In the genomic region with DNA sequence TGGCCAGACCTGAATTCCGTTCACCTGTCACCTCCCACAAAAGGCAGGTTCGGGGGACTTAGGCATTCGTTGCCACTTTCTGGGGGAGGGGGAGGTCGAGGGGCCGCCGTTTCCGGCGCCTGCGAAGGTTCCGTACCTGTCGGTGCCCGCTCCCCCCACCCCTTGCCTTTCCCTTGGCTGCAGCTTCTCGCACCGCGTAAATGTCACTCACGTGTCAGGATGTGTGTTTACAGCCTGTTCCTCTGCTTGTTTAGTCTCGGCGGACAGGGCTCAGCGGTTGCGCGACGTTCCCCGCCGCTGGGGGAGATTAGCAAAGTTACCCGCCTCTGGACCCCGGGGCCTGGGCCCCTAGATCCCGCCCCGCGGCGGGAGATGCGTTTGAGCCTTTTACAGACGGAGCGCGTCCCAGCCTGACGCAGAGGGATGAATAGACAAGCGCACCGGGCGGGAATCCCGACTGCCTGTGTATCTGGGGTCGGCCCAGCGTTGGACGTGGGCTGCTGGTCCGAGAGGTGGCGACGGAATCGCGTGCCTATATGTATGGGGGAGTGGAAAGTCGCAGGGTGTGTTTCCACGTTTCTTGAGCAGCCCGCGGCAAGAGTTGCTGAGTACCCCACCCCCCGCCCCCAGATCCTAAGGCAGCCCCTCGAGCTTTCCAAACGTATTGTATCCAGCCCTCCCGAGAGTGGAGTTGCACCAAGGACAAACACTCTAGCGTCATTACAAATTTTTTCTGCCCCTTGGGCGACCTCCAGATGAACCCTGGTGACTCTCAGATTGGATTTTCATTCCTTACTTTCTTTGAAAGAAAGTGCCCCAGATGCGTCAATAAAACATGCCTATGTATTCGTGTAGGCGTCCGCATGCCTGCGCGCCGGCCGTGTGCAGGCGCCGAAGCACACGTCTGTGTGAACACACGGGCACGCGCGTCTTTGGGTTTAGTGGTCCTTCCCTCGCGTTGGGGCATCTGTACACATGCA, we compare ENCODE assay signal across 10 cellular contexts. TPM values are rescaled to one million over a fixed set of nuclear protein-coding genes. Genes with fewer than 3 reads are reported as not detected.
A peak's percentile ranks its signal among the peaks of the same experiment; 100 is the strongest.
DNase-seq lines count a peak whose midpoint lies in the region; ATAC-seq, FAIRE-seq and TF ChIP-seq lines count a peak whose summit lies in the region.
"Had no signal": no experiment of that assay in that cellular context is flagged by ENCODE, and none has a peak within 500 bp of the region (broad histone marks: within the 10 kb centered on the region; RNA-seq: fewer than 3 reads in every experiment).

No MANE protein-coding gene starts in this region.

- no peak; the same call in 2 of the 3 replicates for ATAC-seq in HepG2
- no peak for ATAC-seq in right lobe of liver
- ATAC-seq in HG02884 (IDR thresholded peaks at IDR 0.05; ENCODE audit: unreplicated experiment), result no peak

- TF ChIP-seq EP300 in HepG2 (IDR thresholded peaks at IDR 0.05; ENCODE audit: low read depth in 2 of 2, low read length in 2 of 2) (no peak), HepG2 (CRISPR knock-in tag; IDR thresholded peaks at IDR 0.05; ENCODE audit: borderline replicate concordance) (no peak)

- H3K27me3 ChIP-seq in HepG2 (ENCODE audit: control insufficient read depth in 1 of 2, insufficient read depth in 2 of 2, low read length in 2 of 2), result peaks cover 26 to 89% of the 10 kb centered on the region in 2 experiments
- H3K27me3 ChIP-seq in right lobe of liver, result peaks cover 5 to 39% of the 10 kb centered on the region in 2 donors
- H3K27me3 ChIP-seq in thymus (ENCODE audit: control insufficient read depth, insufficient read depth), result peaks cover 98% of the 10 kb centered on the region

- no peak overlapping the region for H3K9ac ChIP-seq in HepG2 (ENCODE audit: insufficient read depth, low read depth, low read length)

- H3K36me3 Mint-ChIP-seq in endothelial cell (ENCODE audit: low read depth, unreplicated experiment), result peaks cover 12% of the 10 kb centered on the region

- WGBS in HepG2 (ENCODE audit: low lambda C conversion rate), result 16% methylated on average over 48 of the region's 74 CpGs
- WGBS in right lobe of liver (ENCODE audit: insufficient coverage, low coverage, low lambda C conversion rate, missing lambda C conversion rate), result 2% methylated on average over 26 of the region's 74 CpGs
- WGBS in thymus, result 5% methylated on average over 74 of the region's 74 CpGs

- H3K4me1 ChIP-seq in HepG2 (ENCODE audit: insufficient read depth, low read length) (peaks cover 19% of the 10 kb centered on the region), right lobe of liver (peaks cover 0 to 26% (median 4%) of the 10 kb centered on the region in 4 donors), thymus (ENCODE audit: control insufficient read depth, insufficient read depth, low read length) (peaks cover 3% of the 10 kb centered on the region)

- peak overlapping the region; percentile 62 for H3K4me3 Mint-ChIP-seq in endothelial cell (ENCODE audit: unreplicated experiment)

- no peak overlapping the region for H3K27ac Mint-ChIP-seq in endothelial cell (ENCODE audit: unreplicated experiment)

- H3K4me2 ChIP-seq in HepG2 (ENCODE audit: low read depth, low read length), result peak overlapping the region; percentile 63

- no peak for FAIRE-seq in HepG2 (lab: Jason Lieb, UNC)
- FAIRE-seq: RCC 7860 had no signal

- in situ Hi-C loops in HepG2 (cut with HindIII; ENCODE audit: extremely low pct_ligation_motif_present, low pct_unique_long_range_greater_than_20kb), result no loop called here

- no peak overlapping the region for H2AFZ ChIP-seq in HepG2 (ENCODE audit: low read length)

- H3K27ac ChIP-seq in HepG2 (ENCODE audit: extremely low read length, insufficient read depth, low read length) (no peak overlapping the region), right lobe of liver (no peak overlapping the region), thymus (ENCODE audit: low read depth) (no peak overlapping the region)

- peaks cover 16% of the 10 kb centered on the region for H3K4me1 Mint-ChIP-seq in endothelial cell (ENCODE audit: unreplicated experiment)

- H3K27me3 Mint-ChIP-seq in endothelial cell (ENCODE audit: unreplicated experiment), result peaks cover 47% of the 10 kb centered on the region

- H3K36me3 ChIP-seq in HepG2 (replicated peaks in 1 of 2; ENCODE audit: control insufficient read depth in 1 of 2, insufficient read depth in 2 of 2, low read length in 2 of 2) (no peaks in the 10 kb centered on the region), right lobe of liver (no peaks in the 10 kb centered on the region), thymus (ENCODE audit: control insufficient read depth, insufficient read depth) (no peaks in the 10 kb centered on the region)

- H3K4me3 ChIP-seq in HepG2 (replicated peaks in 1 of 3; ENCODE audit: insufficient read depth in 1 of 3, low read depth in 2 of 3, low read length in 3 of 3) (peak overlapping the region in 2 of 3 experiments; percentile 30 to 54; a peak in 3 of 6 replicates), right lobe of liver (no peak overlapping the region), thymus (ENCODE audit: low read length) (peak overlapping the region; percentile 2)

- H3K9me3 ChIP-seq in HepG2 (ENCODE audit: low read length), result no peaks in the 10 kb centered on the region
- no peaks in the 10 kb centered on the region for H3K9me3 ChIP-seq in right lobe of liver
- H3K9me3 ChIP-seq in thymus (ENCODE audit: control insufficient read depth), result peaks cover 2% of the 10 kb centered on the region

- TF ChIP-seq POLR2A in HepG2 (IDR thresholded peaks at IDR 0.05; ENCODE audit: insufficient read depth in 1 of 2, low read depth in 2 of 2, low read length in 2 of 2), result no peak
- TF ChIP-seq POLR2A in right lobe of liver (IDR thresholded peaks at IDR 0.05), result no peak

- no TSS peak for BruUV-seq in HepG2 (replicated peaks; lab: Mats Ljungman, UMichigan)

- CTCF ChIA-PET in HepG2 (lab: Yijun Ruan, JAX; ENCODE audit: low intra/inter-chr PET ratio, low total read pairs), result no interaction called here

- H3K79me2 ChIP-seq in HepG2 (ENCODE audit: insufficient read depth, low read length), result no peaks in the 10 kb centered on the region

- DNase-seq in HepG2 (ENCODE audit: low spot score), result no peak
- DNase-seq in right lobe of liver, result no peak
- DNase-seq in NCI-H2196 (lab: John Stamatoyannopoulos, UW; ENCODE audit: unreplicated experiment), result peak; percentile 35
- DNase-seq in endothelial cell (ENCODE audit: low spot score), result no peak
- DNase-seq in foreskin melanocyte, result no peak
- DNase-seq in activated naive CD4-positive, alpha-beta T cell treated with anti-CD3 and anti-CD28 coated beads, Interleukin-2, amount 50 U/mL, for 16 hours, result no peak
- DNase-seq: hypothalamus had no signal

- POLR2A ChIA-PET in HepG2 (lab: Yijun Ruan, JAX), result no interaction called here

- TF ChIP-seq RAD21 in HepG2 (CRISPR knock-in tag; IDR thresholded peaks at IDR 0.05), result no peak

- TF ChIP-seq CTCF in HepG2 (CRISPR knock-in tag; IDR thresholded peaks at IDR 0.05) (no peak), right lobe of liver (IDR thresholded peaks at IDR 0.05) (no peak), endothelial cell (IDR thresholded peaks at IDR 0.05; ENCODE audit: unreplicated experiment) (no peak)

- no peaks in the 10 kb centered on the region for H3K9me3 Mint-ChIP-seq in endothelial cell (ENCODE audit: unreplicated experiment)

- intact Hi-C loops in HepG2 (cut with micrococcal nuclease; ENCODE audit: unreplicated experiment), result no loop called here
- intact Hi-C loops in right lobe of liver (cut with DNase I), result no loop called here

- peaks cover 14% of the 10 kb centered on the region; the same call in 1 of the 2 replicates for H4K20me1 ChIP-seq in HepG2 (ENCODE audit: insufficient read depth, low read length)

TF ChIP-seq in HepG2, 621 proteins besides CTCF, POLR2A, EP300 and RAD21 (continues in another document):
- peak; percentile 58; the same call in 1 of the 2 replicates for TF ChIP-seq MTF2 (CRISPR knock-in tag; IDR thresholded peaks at IDR 0.05; ENCODE audit: borderline replicate concordance)

RNA-seq across cellular contexts. Expression of a gene that starts 2.4 kb away (rescaled TPM):
- total RNA-seq in HepG2 (2016; rRNA removed; fragmentation: Illumina TruSeq; extraction: Trizol) (not detected in 2 replicates), right lobe of liver (1 to 10 TPM in 5 of 6 experiments, under 1 TPM in 1; 0.64 to 5.0 (median 3.0) TPM), endothelial cell (ENCODE audit: unreplicated experiment) (not detected)
- total RNA-seq in HepG2 (2016; cell fraction: cytosol; rRNA removed; fragmentation: Illumina TruSeq; extraction: Trizol; ENCODE audit: low read depth), result not detected in 2 replicates
- not detected in 2 replicates for total RNA-seq in HepG2 (2016; cell fraction: insoluble cytoplasmic fraction; rRNA removed; fragmentation: Illumina TruSeq; extraction: Trizol)
- not detected in 2 replicates for total RNA-seq in HepG2 (2016; cell fraction: membrane; rRNA removed; fragmentation: Illumina TruSeq; extraction: Trizol)
- total RNA-seq in HepG2 (2016; cell fraction: nucleus; rRNA removed; fragmentation: Illumina TruSeq; extraction: Trizol), result not detected in 2 replicates
- polyA plus RNA-seq in HepG2 (2011; rRNA removed) (not detected in 2 replicates), thymus (0.57 TPM)
- polyA plus RNA-seq in HepG2 (2011; cell fraction: cytosol; rRNA removed), result not detected in 2 replicates
- polyA plus RNA-seq in HepG2 (2011; cell fraction: nucleus; rRNA removed), result 0.12 TPM in 1 of 2 replicates, not detected in the other
- polyA plus RNA-seq in HepG2 (2012), result not detected in 2 replicates
- polyA plus RNA-seq in HepG2 (2016; cell fraction: cytosol; fragmentation: Illumina TruSeq; extraction: Trizol; ENCODE audit: low read depth), result not detected in 2 replicates
- polyA plus RNA-seq in HepG2 (2016; cell fraction: insoluble cytoplasmic fraction; fragmentation: Illumina TruSeq; extraction: Trizol; ENCODE audit: low read depth), result not detected in 2 replicates
- not detected in 2 replicates for polyA plus RNA-seq in HepG2 (2016; cell fraction: membrane; fragmentation: Illumina TruSeq; extraction: Trizol; ENCODE audit: low read depth)
- not detected in 2 replicates for polyA plus RNA-seq in HepG2 (2016; cell fraction: nucleus; fragmentation: Illumina TruSeq; extraction: Trizol; ENCODE audit: insufficient read depth, low read depth)
- 16.6 TPM in 1 of 2 replicates, not detected in the other for polyA minus RNA-seq in HepG2 (2011; rRNA and poly(A)+ RNA removed; ENCODE audit: low replicate concordance)
- polyA minus RNA-seq in HepG2 (2011; cell fraction: cytosol; rRNA and poly(A)+ RNA removed), result 0.44 TPM in 1 of 2 replicates, not detected in the other
- not detected in 2 replicates for polyA minus RNA-seq in HepG2 (2011; cell fraction: nucleus; rRNA and poly(A)+ RNA removed)

Comparison
In these comparisons a context has a peak if more than half of its experiments do, and no peak if none do; other contexts are left out.
1. H3K4me3 ChIP-seq: peak in HepG2 (2 of 3) and thymus (single experiment); none in right lobe of liver (0 of 3).